13 cellular contexts compared by ENCODE assay signal in genomic region chr14:91891721-91892220, GRCh38. TPM values are rescaled to one million over a fixed set of nuclear protein-coding genes. Genes with fewer than 3 reads are reported as not detected.
DNase-seq lines count a peak whose midpoint lies in the region; ATAC-seq and TF ChIP-seq lines count a peak whose summit lies in the region.
"Had no signal": no experiment of that assay in that cellular context is flagged by ENCODE, and none has a peak within 500 bp of the region (broad histone marks: within the 10 kb centered on the region; RNA-seq: fewer than 3 reads in every experiment).

No MANE protein-coding gene starts in this region.

- H3K27ac Mint-ChIP-seq in immature natural killer cell (peak overlapping the region in 2 of 6 donors; percentile 23 to 75), WTC11 (no peak overlapping the region)
- H3K27ac Mint-ChIP-seq: activated T-helper 17 cell treated with anti-CD3 and anti-CD28 coated beads, Interleukin-2, amount 50 U/mL, for 72 hours; IgD-negative memory B cell had no signal

- ATAC-seq in left ventricle myocardium superior (peak; percentile 31), WTC11 (no peak)
- ATAC-seq: activated T-helper 17 cell treated with anti-CD3 and anti-CD28 coated beads, Interleukin-2, amount 50 U/mL, for 72 hours; gastrocnemius medialis; stimulated activated naive CD8-positive, alpha-beta T cell treated with anti-CD3 and anti-CD28 coated beads, Interleukin-15, amount 100 ng/mL, for 72 hours had no signal

- TF ChIP-seq CTCF in astrocyte of the spinal cord (IDR thresholded peaks at IDR 0.05; ENCODE audit: low read depth, low read length) (no peak), colonic mucosa (IDR thresholded peaks at IDR 0.05) (no peak), WTC11 (IDR thresholded peaks at IDR 0.05) (no peak)

- peaks cover 37 to 50% of the 10 kb centered on the region in 2 donors for H3K4me1 Mint-ChIP-seq in immature natural killer cell
- H3K4me1 Mint-ChIP-seq in WTC11, result peaks cover 9% of the 10 kb centered on the region

- intact Hi-C loops in left ventricle myocardium superior (cut with micrococcal nuclease), result no loop called here
- intact Hi-C loops in colonic mucosa (cut with DNase I), result no loop called here

- no peaks in the 10 kb centered on the region for H3K36me3 Mint-ChIP-seq in immature natural killer cell
- no peaks in the 10 kb centered on the region for H3K36me3 Mint-ChIP-seq in WTC11

- peak; percentile 11 for DNase-seq in EH (ENCODE audit: low read depth)
- DNase-seq in astrocyte of the spinal cord (ENCODE audit: low read depth, low spot score), result peak; percentile 33
- DNase-seq in left ventricle myocardium superior, result no peak
- DNase-seq in putamen (ENCODE audit: low spot score), result peak; percentile 93
- DNase-seq in immature natural killer cell, result no peak
- no peak for DNase-seq in NCI-H187 treated with DMSO at 0.1 percent for 48 hours (lab: John Stamatoyannopoulos, UW)
- DNase-seq in colonic mucosa, result no peak
- DNase-seq in WTC11 (ENCODE audit: low spot score), result no peak
- DNase-seq: gastrocnemius medialis; NCI-H1436; stimulated activated naive CD8-positive, alpha-beta T cell treated with anti-CD3 and anti-CD28 coated beads, Interleukin-15, amount 100 ng/mL, for 72 hours had no signal

- no peak overlapping the region for H3K4me3 ChIP-seq in astrocyte of the spinal cord (ENCODE audit: low read depth, low read length)
- no peak overlapping the region for H3K4me3 ChIP-seq in colonic mucosa
- H3K4me3 ChIP-seq: gastrocnemius medialis had no signal

- no peaks in the 10 kb centered on the region for H3K4me1 ChIP-seq in colonic mucosa

- H3K4me3 Mint-ChIP-seq in immature natural killer cell, result peak overlapping the region in 1 of 5 donors; percentile 21
- no peak overlapping the region for H3K4me3 Mint-ChIP-seq in WTC11
- H3K4me3 Mint-ChIP-seq: activated T-helper 17 cell treated with anti-CD3 and anti-CD28 coated beads, Interleukin-2, amount 50 U/mL, for 72 hours; IgD-negative memory B cell; stimulated activated naive CD8-positive, alpha-beta T cell treated with anti-CD3 and anti-CD28 coated beads, Interleukin-15, amount 100 ng/mL, for 72 hours had no signal

- H3K27me3 Mint-ChIP-seq in immature natural killer cell (ENCODE audit: low read depth in 3 of 3) (peaks cover 0 to 2% (median 0%) of the 10 kb centered on the region in 3 donors), WTC11 (ENCODE audit: low read depth) (no peaks in the 10 kb centered on the region)
- H3K27me3 Mint-ChIP-seq: activated T-helper 17 cell treated with anti-CD3 and anti-CD28 coated beads, Interleukin-2, amount 50 U/mL, for 72 hours; stimulated activated naive CD8-positive, alpha-beta T cell treated with anti-CD3 and anti-CD28 coated beads, Interleukin-15, amount 100 ng/mL, for 72 hours had no signal

- H3K36me3 ChIP-seq in colonic mucosa, result no peaks in the 10 kb centered on the region
- H3K36me3 ChIP-seq: gastrocnemius medialis had no signal

- CTCF ChIA-PET in WTC11 (lab: Charles Lee), result interaction anchor here (1.4 to 2.6 kb wide), 5 partner anchors 12 to 240 kb away, joined by 3 to 18 read pairs (median 5); no protein-coding TSS in a partner anchor

- in situ Hi-C loops in astrocyte of the spinal cord (cut with HindIII; ENCODE audit: low sequenced_read_pairs), result no loop called here

- POLR2A ChIA-PET in WTC11 (lab: Charles Lee), result interaction anchor here (0.6 kb wide), 1 partner anchor 33 kb away, joined by 3 read pairs; no protein-coding TSS in a partner anchor

- H3K9ac ChIP-seq in colonic mucosa (ENCODE audit: low read depth in 2 of 2, low read length in 2 of 2), result no peak overlapping the region

- no peaks in the 10 kb centered on the region for H3K9me3 ChIP-seq in colonic mucosa
- H3K9me3 ChIP-seq: gastrocnemius medialis had no signal

- no peak overlapping the region for H3K27ac ChIP-seq in colonic mucosa
- H3K27ac ChIP-seq: gastrocnemius medialis had no signal

- no peaks in the 10 kb centered on the region for H3K9me3 Mint-ChIP-seq in immature natural killer cell
- H3K9me3 Mint-ChIP-seq in WTC11, result no peaks in the 10 kb centered on the region
- H3K9me3 Mint-ChIP-seq: activated T-helper 17 cell treated with anti-CD3 and anti-CD28 coated beads, Interleukin-2, amount 50 U/mL, for 72 hours; stimulated activated naive CD8-positive, alpha-beta T cell treated with anti-CD3 and anti-CD28 coated beads, Interleukin-15, amount 100 ng/mL, for 72 hours had no signal

- H3K27me3 ChIP-seq in colonic mucosa, result no peaks in the 10 kb centered on the region

TF ChIP-seq in WTC11, 78 proteins besides CTCF, POLR2A, EP300 and RAD21 (continues in another document):
- TF ChIP-seq ZNF396 (CRISPR knock-in tag; IDR thresholded peaks at IDR 0.05; ENCODE audit: borderline replicate concordance), result no peak
- TF ChIP-seq ELF4 (CRISPR knock-in tag; IDR thresholded peaks at IDR 0.05; ENCODE audit: low read depth), result no peak
- no peak for TF ChIP-seq USF1 (CRISPR knock-in tag; IDR thresholded peaks at IDR 0.05)
- TF ChIP-seq CDX4 (CRISPR knock-in tag; IDR thresholded peaks at IDR 0.05; ENCODE audit: borderline replicate concordance), result no peak
- TF ChIP-seq NFYB (CRISPR knock-in tag; conservative IDR thresholded peaks at IDR 0.05; ENCODE audit: low read depth), result no peak
- TF ChIP-seq ZNF317 (CRISPR knock-in tag; IDR thresholded peaks at IDR 0.05; ENCODE audit: borderline replicate concordance, low read depth), result no peak
- TF ChIP-seq ZBTB21 (CRISPR knock-in tag; IDR thresholded peaks at IDR 0.05; ENCODE audit: borderline replicate concordance), result no peak
- TF ChIP-seq, protein P1, sequence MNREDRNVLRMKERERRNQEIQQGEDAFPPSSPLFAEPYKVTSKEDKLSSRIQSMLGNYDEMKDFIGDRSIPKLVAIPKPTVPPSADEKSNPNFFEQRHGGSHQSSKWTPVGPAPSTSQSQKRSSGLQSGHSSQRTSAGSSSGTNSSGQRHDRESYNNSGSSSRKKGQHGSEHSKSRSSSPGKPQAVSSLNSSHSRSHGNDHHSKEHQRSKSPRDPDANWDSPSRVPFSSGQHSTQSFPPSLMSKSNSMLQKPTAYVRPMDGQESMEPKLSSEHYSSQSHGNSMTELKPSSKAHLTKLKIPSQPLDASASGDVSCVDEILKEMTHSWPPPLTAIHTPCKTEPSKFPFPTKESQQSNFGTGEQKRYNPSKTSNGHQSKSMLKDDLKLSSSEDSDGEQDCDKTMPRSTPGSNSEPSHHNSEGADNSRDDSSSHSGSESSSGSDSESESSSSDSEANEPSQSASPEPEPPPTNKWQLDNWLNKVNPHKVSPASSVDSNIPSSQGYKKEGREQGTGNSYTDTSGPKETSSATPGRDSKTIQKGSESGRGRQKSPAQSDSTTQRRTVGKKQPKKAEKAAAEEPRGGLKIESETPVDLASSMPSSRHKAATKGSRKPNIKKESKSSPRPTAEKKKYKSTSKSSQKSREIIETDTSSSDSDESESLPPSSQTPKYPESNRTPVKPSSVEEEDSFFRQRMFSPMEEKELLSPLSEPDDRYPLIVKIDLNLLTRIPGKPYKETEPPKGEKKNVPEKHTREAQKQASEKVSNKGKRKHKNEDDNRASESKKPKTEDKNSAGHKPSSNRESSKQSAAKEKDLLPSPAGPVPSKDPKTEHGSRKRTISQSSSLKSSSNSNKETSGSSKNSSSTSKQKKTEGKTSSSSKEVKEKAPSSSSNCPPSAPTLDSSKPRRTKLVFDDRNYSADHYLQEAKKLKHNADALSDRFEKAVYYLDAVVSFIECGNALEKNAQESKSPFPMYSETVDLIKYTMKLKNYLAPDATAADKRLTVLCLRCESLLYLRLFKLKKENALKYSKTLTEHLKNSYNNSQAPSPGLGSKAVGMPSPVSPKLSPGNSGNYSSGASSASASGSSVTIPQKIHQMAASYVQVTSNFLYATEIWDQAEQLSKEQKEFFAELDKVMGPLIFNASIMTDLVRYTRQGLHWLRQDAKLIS (CRISPR knock-in tag; IDR thresholded peaks at IDR 0.05; ENCODE audit: borderline replicate concordance), result no peak
- TF ChIP-seq, protein P2, sequence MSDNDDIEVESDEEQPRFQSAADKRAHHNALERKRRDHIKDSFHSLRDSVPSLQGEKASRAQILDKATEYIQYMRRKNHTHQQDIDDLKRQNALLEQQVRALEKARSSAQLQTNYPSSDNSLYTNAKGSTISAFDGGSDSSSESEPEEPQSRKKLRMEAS (CRISPR knock-in tag; IDR thresholded peaks at IDR 0.05), result no peak
- TF ChIP-seq, protein P3, sequence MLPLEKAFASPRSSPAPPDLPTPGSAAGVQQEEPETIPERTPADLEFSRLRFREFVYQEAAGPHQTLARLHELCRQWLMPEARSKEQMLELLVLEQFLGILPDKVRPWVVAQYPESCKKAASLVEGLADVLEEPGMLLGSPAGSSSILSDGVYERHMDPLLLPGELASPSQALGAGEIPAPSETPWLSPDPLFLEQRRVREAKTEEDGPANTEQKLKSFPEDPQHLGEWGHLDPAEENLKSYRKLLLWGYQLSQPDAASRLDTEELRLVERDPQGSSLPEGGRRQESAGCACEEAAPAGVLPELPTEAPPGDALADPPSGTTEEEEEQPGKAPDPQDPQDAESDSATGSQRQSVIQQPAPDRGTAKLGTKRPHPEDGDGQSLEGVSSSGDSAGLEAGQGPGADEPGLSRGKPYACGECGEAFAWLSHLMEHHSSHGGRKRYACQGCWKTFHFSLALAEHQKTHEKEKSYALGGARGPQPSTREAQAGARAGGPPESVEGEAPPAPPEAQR (CRISPR knock-in tag; IDR thresholded peaks at IDR 0.05), result no peak
- no peak for TF ChIP-seq RORB (CRISPR knock-in tag; IDR thresholded peaks at IDR 0.05)
- no peak for TF ChIP-seq CREM (CRISPR knock-in tag; IDR thresholded peaks at IDR 0.05)

RNA-seq across cellular contexts. Expression of gene TC2N, which starts 24.4 kb away (rescaled TPM):
- total RNA-seq in left ventricle myocardium superior (9.2 TPM), colonic mucosa (10 to 100 TPM; 67.6 to 93.4 TPM), WTC11 (2021) (29.3 to 33.0 TPM (median 29.6 TPM) in 3 replicates)
- polyA plus RNA-seq in immature natural killer cell, result 100 to 1,000 TPM in 2 of 3 donors, 10 to 100 TPM in 1; 97.4 to 158 (median 112) TPM

RNA-seq across cellular contexts. Expression of gene FBLN5, which starts 55.7 kb away (rescaled TPM):
- total RNA-seq in left ventricle myocardium superior, result 61.7 TPM
- 1 to 10 TPM; 3.0 to 3.8 (median 3.0) TPM for polyA plus RNA-seq in immature natural killer cell
- 10 to 100 TPM in 1 of 2 donors, 1 to 10 TPM in 1; 4.2 to 14.5 TPM for total RNA-seq in colonic mucosa
- total RNA-seq in WTC11 (2021), result 2.7 to 4.0 TPM (median 3.6 TPM) in 3 replicates

Comparison
In these comparisons a context has a peak if more than half of its experiments do, and no peak if none do; other contexts are left out.
1. DNase-seq: peak in EH (single experiment), astrocyte of the spinal cord (single experiment) and putamen (single experiment); none in left ventricle myocardium superior (single experiment), immature natural killer cell (0 of 3), NCI-H187 treated with DMSO at 0.1 percent for 48 hours (single experiment), colonic mucosa (single experiment) and WTC11 (single experiment).